Comparison of ENCODE assay signal across 8 cellular contexts in genomic region chr4:37827030-37827705, GRCh38. TPM values are rescaled to one million over a fixed set of nuclear protein-coding genes. Genes with fewer than 3 reads are reported as not detected.
DNase-seq lines count a peak whose midpoint lies in the region; ATAC-seq and TF ChIP-seq lines count a peak whose summit lies in the region.

No MANE protein-coding gene starts in this region.

- H3K9me3 Mint-ChIP-seq in CD8-positive, alpha-beta memory T cell: no peaks in the 10 kb centered on the region
- H3K9me3 Mint-ChIP-seq in neural crest cell: no peaks in the 10 kb centered on the region

- no peaks in the 10 kb centered on the region for H3K9me3 ChIP-seq in CD8-positive, alpha-beta memory T cell (ENCODE audit: low read length)
- no peaks in the 10 kb centered on the region for H3K9me3 ChIP-seq in esophagus squamous epithelium

- peaks cover 36 to 54% (median 43%) of the 10 kb centered on the region in 3 donors for H3K4me1 Mint-ChIP-seq in CD8-positive, alpha-beta memory T cell
- H3K4me1 Mint-ChIP-seq in neural crest cell: peaks cover 29% of the 10 kb centered on the region

- H3K4me1 ChIP-seq in CD8-positive, alpha-beta memory T cell (ENCODE audit: insufficient read depth, low read length): peaks cover 17% of the 10 kb centered on the region
- peaks cover 11 to 51% (median 21%) of the 10 kb centered on the region in 3 donors for H3K4me1 ChIP-seq in esophagus squamous epithelium

- POLR2A ChIA-PET in CD8-positive, alpha-beta memory T cell (lab: Charles Lee): interaction anchor here (0.5 to 1.2 kb wide), 4 partner anchors 8 to 1354 kb away, joined by 3 to 8 read pairs (median 4); partner anchors contain the start of gene TBC1D1

- peak overlapping the region; percentile 95 to 99 (median 98) for H3K4me3 Mint-ChIP-seq in CD8-positive, alpha-beta memory T cell
- H3K4me3 Mint-ChIP-seq in neural crest cell: peak overlapping the region; percentile 88

- peak overlapping the region; percentile 80 for H3K27ac ChIP-seq in CD8-positive, alpha-beta memory T cell (ENCODE audit: low read depth, low read length)
- H3K27ac ChIP-seq in VCaP: peak overlapping the region; percentile 80
- H3K27ac ChIP-seq in esophagus squamous epithelium: peak overlapping the region; percentile 90 to 97 (median 93)

- DNase-seq in CD8-positive, alpha-beta memory T cell: peak in 2 of 5 donors; percentile 14 to 51
- DNase-seq in esophagus squamous epithelium (lab: John Stamatoyannopoulos, UW) (no peak), neural crest cell (ENCODE audit: low read depth, low spot score) (no peak), cerebellar nuclear complex (lab: John Stamatoyannopoulos, UW) (no peak)
- DNase-seq in activated effector memory CD4-positive, alpha-beta T cell treated with Interleukin-2 at 50 U/mL for 16 hours: no peak

- intact Hi-C loops in esophagus squamous epithelium (cut with DNase I): no loop called here

- CTCF ChIA-PET in CD8-positive, alpha-beta memory T cell (lab: Charles Lee): interaction anchor here (1.1 to 2.1 kb wide), 4 partner anchors 8 to 208 kb away, joined by 3 to 6 read pairs (median 4); partner anchors contain the start of gene TBC1D1

- H3K27me3 Mint-ChIP-seq in CD8-positive, alpha-beta memory T cell: peaks cover 0 to 2% of the 10 kb centered on the region in 2 donors
- peaks cover 9% of the 10 kb centered on the region for H3K27me3 Mint-ChIP-seq in neural crest cell (ENCODE audit: low read depth)

- peak overlapping the region; percentile 99 for H3K4me3 ChIP-seq in CD8-positive, alpha-beta memory T cell (ENCODE audit: low read length)
- H3K4me3 ChIP-seq in esophagus squamous epithelium: peak overlapping the region; percentile 73 to 97 (median 90)

- peak; percentile 40 for ATAC-seq in GM19328 (IDR thresholded peaks at IDR 0.05; ENCODE audit: unreplicated experiment)
- peak; percentile 35 for ATAC-seq in HG03196 (IDR thresholded peaks at IDR 0.05; ENCODE audit: unreplicated experiment)

- H3K27ac Mint-ChIP-seq in CD8-positive, alpha-beta memory T cell: peak overlapping the region; percentile 6 to 97 (median 95)
- peak overlapping the region; percentile 52 for H3K27ac Mint-ChIP-seq in neural crest cell (ENCODE audit: unreplicated experiment)

- peak in 2 of 4 donors; percentile 31 to 37 for TF ChIP-seq POLR2A in esophagus squamous epithelium (IDR thresholded peaks at IDR 0.05)

- H3K36me3 ChIP-seq in CD8-positive, alpha-beta memory T cell (ENCODE audit: insufficient read depth, low read length): peaks cover 15% of the 10 kb centered on the region
- peaks cover 1 to 25% (median 13%) of the 10 kb centered on the region in 3 donors for H3K36me3 ChIP-seq in esophagus squamous epithelium

- H3K27me3 ChIP-seq in CD8-positive, alpha-beta memory T cell (ENCODE audit: insufficient read depth, low read length, poor library complexity, severe bottlenecking): no peaks in the 10 kb centered on the region
- H3K27me3 ChIP-seq in esophagus squamous epithelium: no peaks in the 10 kb centered on the region

- H3K36me3 Mint-ChIP-seq in CD8-positive, alpha-beta memory T cell: peaks cover 16 to 40% (median 21%) of the 10 kb centered on the region in 3 donors
- H3K36me3 Mint-ChIP-seq in neural crest cell (ENCODE audit: low read depth): peaks cover 7% of the 10 kb centered on the region

- TF ChIP-seq CTCF in VCaP (conservative IDR thresholded peaks at IDR 0.05) (no peak), esophagus squamous epithelium (IDR thresholded peaks at IDR 0.05) (no peak), neural crest cell (conservative IDR thresholded peaks at IDR 0.05) (no peak)

- WGBS in esophagus squamous epithelium, 2 donors: 2 to 5% methylated on average over 20 to 27 of the region's 38 CpGs

RNA-seq across cellular contexts. Expression of gene PGM2, which starts 0.7 kb away (rescaled TPM):
- 10 to 100 TPM; 62.3 to 65.9 TPM for total RNA-seq in CD8-positive, alpha-beta memory T cell
- 18.1 TPM for polyA plus RNA-seq in CD8-positive, alpha-beta memory T cell
- total RNA-seq in esophagus squamous epithelium (100 to 1,000 TPM in 2 of 4 donors, 10 to 100 TPM in 2; 65.6 to 127 (median 93.6) TPM), neural crest cell (28.5 and 28.7 TPM in 2 replicates)
